ENCODE assay signal across 8 cellular contexts in the genomic region with DNA sequence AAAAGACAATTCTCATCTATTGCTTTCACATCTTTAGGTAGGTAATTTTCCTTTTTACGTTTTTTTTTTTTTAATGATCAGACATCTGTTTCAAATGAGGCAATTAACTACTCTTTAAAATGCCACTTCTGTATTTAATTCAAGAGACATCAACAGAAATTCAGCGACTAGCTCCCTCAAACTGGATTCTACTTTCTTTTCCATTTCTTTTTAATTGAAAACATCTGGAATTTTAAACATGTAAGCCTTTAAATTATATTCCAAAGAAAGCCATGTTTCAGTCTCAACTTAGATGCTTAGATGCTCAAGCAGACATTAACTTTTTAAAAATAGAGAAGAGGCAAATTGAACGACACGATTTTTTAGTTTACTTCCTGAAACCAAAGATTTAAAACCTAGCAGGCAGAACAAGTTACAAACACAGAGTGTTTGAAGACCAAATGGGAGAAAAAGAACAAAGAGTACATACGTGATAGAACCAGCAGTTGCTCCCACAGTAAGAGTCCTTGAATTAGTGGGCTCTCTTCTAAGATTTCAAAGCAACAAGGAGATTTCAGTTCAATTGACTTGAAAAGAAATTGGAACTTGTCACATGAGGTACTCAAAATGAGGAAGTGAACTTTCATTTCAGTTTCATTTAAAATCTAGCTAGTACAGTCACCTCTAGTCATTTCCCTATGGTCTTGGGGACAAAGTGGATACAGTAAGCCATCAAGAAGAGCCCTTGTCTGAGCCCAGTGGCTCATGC. TPM values are rescaled to one million over a fixed set of nuclear protein-coding genes. Genes with fewer than 3 reads are reported as not detected.
DNase-seq lines count a peak whose midpoint lies in the region; ATAC-seq and TF ChIP-seq lines count a peak whose summit lies in the region.

A gene (minus strand): TSS at position 550 of the 748 bp plus-strand sequence. CDS start 1,015 bp downstream, outside the sequence.

- no peaks in the 10 kb centered on the region for H3K4me1 ChIP-seq in right cardiac atrium (ENCODE audit: control insufficient read depth, insufficient read depth, low read length)

- peak; percentile 62 for ATAC-seq in GM21576 (IDR thresholded peaks at IDR 0.05; ENCODE audit: unreplicated experiment)
- peak; percentile 97 to 99 for ATAC-seq in activated naive CD4-positive, alpha-beta T cell treated with anti-CD3 and anti-CD28 coated beads, Interleukin-2, amount 50 U/mL, for 72 hours
- ATAC-seq in right cardiac atrium: peak; percentile 43 to 61
- ATAC-seq in stimulated activated naive CD8-positive, alpha-beta T cell treated with anti-CD3 and anti-CD28 coated beads, Interleukin-15, Interleukin-2, amounts not matched to agents 100 U/mL and 50 U/mL, for 24 hours: peak; percentile 91

- TF ChIP-seq CTCF in GM10248 (IDR thresholded peaks at IDR 0.05; ENCODE audit: control extremely low read depth, extremely low read depth, low read depth, missing control alignments): no peak

- peaks cover 8 to 17% of the 10 kb centered on the region in 2 donors for H3K36me3 Mint-ChIP-seq in activated naive CD4-positive, alpha-beta T cell treated with anti-CD3 and anti-CD28 coated beads, Interleukin-2, amount 50 U/mL, for 72 hours

- H3K27ac Mint-ChIP-seq in activated naive CD4-positive, alpha-beta T cell treated with anti-CD3 and anti-CD28 coated beads, Interleukin-2, amount 50 U/mL, for 72 hours: peak within 1 kb of the TSS; percentile 96 to 97

- 29% methylated on average over 5 of the region's 5 CpGs for WGBS in right cardiac atrium

- H3K9me3 Mint-ChIP-seq in activated naive CD4-positive, alpha-beta T cell treated with anti-CD3 and anti-CD28 coated beads, Interleukin-2, amount 50 U/mL, for 72 hours: no peaks in the 10 kb centered on the region

- POLR2A ChIA-PET in GM10248 (lab: Yijun Ruan, JAX): no interaction called here

- CTCF ChIA-PET in GM10248 (lab: Yijun Ruan, JAX): interaction anchor here (2.2 to 2.4 kb wide), 2 partner anchors 10 to 14 kb away, joined by 7 to 8 read pairs; no protein-coding TSS in a partner anchor

- H3K4me3 ChIP-seq in right cardiac atrium (ENCODE audit: low read length): peak within 1 kb of the TSS; percentile 77

- intact Hi-C loops in right cardiac atrium (cut with DNase I): no loop called here

- H3K27me3 ChIP-seq in right cardiac atrium (ENCODE audit: control insufficient read depth, insufficient read depth): no peaks in the 10 kb centered on the region

- DNase-seq in GM10248 (ENCODE audit: extremely low spot score) (peak; percentile 69), right cardiac atrium (no peak), NCI-H2196 treated with DMSO at 0.1 percent for 48 hours (lab: John Stamatoyannopoulos, UW; ENCODE audit: unreplicated experiment) (no peak), NCI-H2227 treated with DMSO at 0.1 percent for 48 hours (lab: John Stamatoyannopoulos, UW) (no peak)
- peak in 1 of 2 donors; percentile 11 for DNase-seq in activated naive CD4-positive, alpha-beta T cell treated with anti-CD3 and anti-CD28 coated beads, Interleukin-2, amount 50 U/mL, for 72 hours (ENCODE audit: low spot score in 2 of 2)
- no peak for DNase-seq in stimulated activated naive CD8-positive, alpha-beta T cell treated with anti-CD3 and anti-CD28 coated beads, Interleukin-15, Interleukin-2, amounts not matched to agents 100 U/mL and 50 U/mL, for 24 hours

- H3K9me3 ChIP-seq in KOPT-K1 (ENCODE audit: insufficient read depth, low read length, poor library complexity, severe bottlenecking) (peaks cover 5% of the 10 kb centered on the region), right cardiac atrium (ENCODE audit: control insufficient read depth, low read length) (no peaks in the 10 kb centered on the region)

- H3K27ac ChIP-seq in KOPT-K1 (ENCODE audit: low read depth, low read length, poor library complexity, severe bottlenecking) (peak within 1 kb of the TSS; percentile 61), right cardiac atrium (ENCODE audit: low read length) (no peak within 1 kb of the TSS)

- 0 out of 2 replicates have a peak, but pooled peaks cover 3% of the 10 kb centered on the region for H3K36me3 ChIP-seq in KOPT-K1 (ENCODE audit: insufficient read depth, low read length)

RNA-seq across cellular contexts. Expression of the gene that starts here (rescaled TPM):
- 10 to 100 TPM; 53.4 to 88.4 TPM for total RNA-seq in activated naive CD4-positive, alpha-beta T cell treated with anti-CD3 and anti-CD28 coated beads, Interleukin-2, amount 50 U/mL, for 72 hours
- total RNA-seq in right cardiac atrium: 10 to 100 TPM; 34.8 to 64.7 (median 52.5) TPM
- polyA plus RNA-seq in right cardiac atrium: 8.7 TPM
